In the genomic region with DNA sequence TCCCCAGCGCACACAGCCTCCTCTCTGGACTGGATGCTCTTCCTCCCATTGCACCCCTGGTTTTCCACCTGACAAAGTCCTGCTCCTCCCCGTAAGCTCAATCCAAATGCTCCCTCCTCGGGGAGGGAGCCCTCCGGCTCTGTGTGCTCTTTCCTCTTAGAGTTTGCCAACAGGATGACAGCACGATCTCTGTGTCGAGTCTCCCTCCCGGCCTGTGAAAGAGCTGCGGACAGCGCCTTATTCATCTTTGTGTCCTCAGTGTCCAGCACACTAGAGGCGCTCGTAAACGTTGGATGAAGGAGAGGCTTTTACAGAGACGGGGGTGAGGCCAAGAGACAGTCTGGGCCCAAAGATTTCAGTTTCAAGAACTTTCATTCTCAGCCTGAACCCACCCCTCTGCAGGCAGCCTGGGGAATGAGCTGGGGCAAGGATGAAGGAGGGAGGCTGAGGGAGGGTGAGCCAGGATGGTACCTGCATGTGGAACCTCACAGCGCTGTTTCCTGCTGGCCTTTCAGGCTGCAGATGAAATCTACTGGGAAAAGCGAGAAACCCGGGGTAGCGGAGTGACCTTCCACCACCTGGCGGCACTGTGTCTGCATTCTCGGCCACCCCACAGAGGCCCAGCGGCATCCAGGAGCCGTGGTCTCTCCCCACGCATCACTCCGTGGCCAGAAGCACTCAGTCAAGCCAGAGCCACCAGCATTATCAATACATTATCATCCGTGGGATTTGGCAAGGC, we compare ENCODE assay signal across 1 cellular context.
TF ChIP-seq lines count a peak whose summit lies in the region.

No MANE protein-coding gene starts in this region.

TF ChIP-seq in WTC11, 78 proteins besides CTCF, POLR2A, EP300 and RAD21 (continued from another document):
- TF ChIP-seq, protein P1, sequence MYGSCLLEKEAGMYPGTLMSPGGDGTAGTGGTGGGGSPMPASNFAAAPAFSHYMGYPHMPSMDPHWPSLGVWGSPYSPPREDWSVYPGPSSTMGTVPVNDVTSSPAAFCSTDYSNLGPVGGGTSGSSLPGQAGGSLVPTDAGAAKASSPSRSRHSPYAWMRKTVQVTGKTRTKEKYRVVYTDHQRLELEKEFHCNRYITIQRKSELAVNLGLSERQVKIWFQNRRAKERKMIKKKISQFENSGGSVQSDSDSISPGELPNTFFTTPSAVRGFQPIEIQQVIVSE (CRISPR knock-in tag; IDR thresholded peaks at IDR 0.05; ENCODE audit: borderline replicate concordance), result no peak
- TF ChIP-seq, protein P2, sequence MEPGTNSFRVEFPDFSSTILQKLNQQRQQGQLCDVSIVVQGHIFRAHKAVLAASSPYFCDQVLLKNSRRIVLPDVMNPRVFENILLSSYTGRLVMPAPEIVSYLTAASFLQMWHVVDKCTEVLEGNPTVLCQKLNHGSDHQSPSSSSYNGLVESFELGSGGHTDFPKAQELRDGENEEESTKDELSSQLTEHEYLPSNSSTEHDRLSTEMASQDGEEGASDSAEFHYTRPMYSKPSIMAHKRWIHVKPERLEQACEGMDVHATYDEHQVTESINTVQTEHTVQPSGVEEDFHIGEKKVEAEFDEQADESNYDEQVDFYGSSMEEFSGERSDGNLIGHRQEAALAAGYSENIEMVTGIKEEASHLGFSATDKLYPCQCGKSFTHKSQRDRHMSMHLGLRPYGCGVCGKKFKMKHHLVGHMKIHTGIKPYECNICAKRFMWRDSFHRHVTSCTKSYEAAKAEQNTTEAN (CRISPR knock-in tag; IDR thresholded peaks at IDR 0.05), result no peak
- TF ChIP-seq ATF1 (CRISPR knock-in tag; IDR thresholded peaks at IDR 0.05), result no peak
